In genomic region chr7:148732862-148733261, GRCh38 we compare ENCODE assay signal across 26 cellular contexts.
"Had no signal": no experiment of that assay in that cellular context is flagged by ENCODE, and none has a peak within 500 bp of the region (broad histone marks: within the 10 kb centered on the region; RNA-seq: fewer than 3 reads in every experiment).

No MANE protein-coding gene starts in this region.

- FAIRE-seq: islet of Langerhans had no signal

- H3K36me3 Mint-ChIP-seq: natural killer cell had no signal

- H3K27me3 ChIP-seq: dorsolateral prefrontal cortex, gastroesophageal sphincter, heart left ventricle, ovary, right atrium auricular region, stomach, thyroid gland, vagina had no signal

- H3K27ac ChIP-seq: epithelial cell of prostate, gastroesophageal sphincter, left ventricle myocardium inferior, lower lobe of right lung, ovary, right atrium auricular region, stomach, thyroid gland, vagina had no signal

- DNase-seq: effector CD4-positive, alpha-beta T cell; foreskin fibroblast; heart left ventricle; hippocampal formation; left colon; left ventricle myocardium inferior; lower lobe of right lung; natural killer cell; occipital lobe; ovary; posterior cingulate gyrus; stimulated activated CD4-positive, alpha-beta T cell treated with anti-CD3 and anti-CD28 coated beads, Interleukin-2, amount 100 ng/mL, for 24 hours; stimulated activated CD4-positive, alpha-beta T cell treated with anti-CD3 and anti-CD28 coated beads, Interleukin-4, amount 100 ng/mL, for 24 hours; stimulated activated naive CD4-positive, alpha-beta T cell treated with Interleukin-2 at 50 U/mL for 16 hours; stomach; trophoblast cell had no signal

- H3K36me3 ChIP-seq: ovary had no signal

- H3K9me3 ChIP-seq: gastroesophageal sphincter, heart left ventricle, left ventricle myocardium inferior, lower lobe of right lung, ovary, right atrium auricular region, stomach, thyroid gland, vagina had no signal

- ATAC-seq: esophagus mucosa; gastroesophageal sphincter; left colon; lower lobe of right lung; natural killer cell; sciatic nerve; stimulated activated effector memory CD8-positive, alpha-beta T cell treated with anti-CD3 and anti-CD28 coated beads, Interleukin-12 subunit alpha, Interleukin-12 subunit beta, amount 100 ng/mL, for 72 hours had no signal

- H3K4me3 Mint-ChIP-seq: natural killer cell; stimulated activated effector memory CD8-positive, alpha-beta T cell treated with anti-CD3 and anti-CD28 coated beads, Interleukin-12 subunit alpha, Interleukin-12 subunit beta, amount 100 ng/mL, for 72 hours had no signal

- H3K9me3 Mint-ChIP-seq: natural killer cell; stimulated activated effector memory CD8-positive, alpha-beta T cell treated with anti-CD3 and anti-CD28 coated beads, Interleukin-12 subunit alpha, Interleukin-12 subunit beta, amount 100 ng/mL, for 72 hours had no signal

- H3K4me3 ChIP-seq: dorsolateral prefrontal cortex, gastroesophageal sphincter, heart left ventricle, left ventricle myocardium inferior, lower lobe of right lung, ovary, right atrium auricular region, stomach, thyroid gland, vagina had no signal
